ENCODE assay signal across 1 cellular context in the genomic region with DNA sequence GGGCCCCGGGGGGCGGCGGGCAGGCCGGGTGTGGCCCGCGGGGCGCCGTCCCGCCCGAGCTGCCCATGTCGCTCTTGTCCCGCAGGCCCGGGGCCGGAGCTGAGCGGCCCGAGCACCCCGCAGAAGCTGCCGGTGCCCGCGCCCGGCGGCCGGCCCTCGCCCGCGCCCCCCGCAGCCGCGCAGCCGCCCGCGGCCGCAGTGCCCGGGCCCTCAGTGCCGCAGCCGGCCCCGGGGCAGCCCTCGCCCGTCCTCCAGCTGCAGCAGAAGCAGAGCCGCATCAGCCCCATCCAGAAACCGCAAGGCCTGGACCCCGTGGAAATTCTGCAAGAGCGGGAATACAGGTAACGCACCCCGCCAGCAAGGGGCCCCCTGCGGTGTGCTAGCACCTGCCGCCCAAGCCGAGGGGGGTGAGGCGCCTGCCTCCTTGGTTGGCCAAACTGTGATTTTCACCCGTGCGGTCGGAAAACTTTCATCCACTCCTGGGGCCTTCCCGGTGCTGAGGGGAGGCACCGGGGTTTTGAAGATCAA.
TF ChIP-seq lines count a peak whose summit lies in the region.

No MANE protein-coding gene starts in this region.

TF ChIP-seq in H1, 55 proteins besides CTCF, POLR2A, EP300 and RAD21:
- TF ChIP-seq SIN3A (conservative IDR thresholded peaks at IDR 0.05 in 1 of 2, IDR thresholded peaks at IDR 0.05 in 1 of 2; ENCODE audit: low read depth in 1 of 2, low read length in 2 of 2): no peak
- no peak for TF ChIP-seq CHD7 (IDR thresholded peaks at IDR 0.05; ENCODE audit: insufficient replicate concordance, low read length)
- TF ChIP-seq EZH2 (IDR thresholded peaks at IDR 0.05; ENCODE audit: low read depth, low read length, severe bottlenecking): peak; percentile 53
- TF ChIP-seq HDAC2 (IDR thresholded peaks at IDR 0.05; ENCODE audit: borderline replicate concordance in 1 of 2, low read depth in 2 of 2, low read length in 2 of 2): no peak
- TF ChIP-seq CTBP2 (IDR thresholded peaks at IDR 0.05; ENCODE audit: borderline replicate concordance, insufficient read depth, insufficient read length, low read length): no peak
- no peak for TF ChIP-seq GABPA (IDR thresholded peaks at IDR 0.05; ENCODE audit: borderline replicate concordance, insufficient read depth, low read length)
- no peak for TF ChIP-seq BRCA1 (IDR thresholded peaks at IDR 0.05; ENCODE audit: low read depth, low read length)
- no peak for TF ChIP-seq YY1 (IDR thresholded peaks at IDR 0.05; ENCODE audit: low read depth, low read length)
- TF ChIP-seq TAF1 (IDR thresholded peaks at IDR 0.05; ENCODE audit: low read depth, low read length): no peak
- TF ChIP-seq ATF2 (IDR thresholded peaks at IDR 0.05; ENCODE audit: low read length): no peak
- TF ChIP-seq SP1 (IDR thresholded peaks at IDR 0.05; ENCODE audit: low read depth, low read length): no peak
- no peak for TF ChIP-seq BCL11A (IDR thresholded peaks at IDR 0.05; ENCODE audit: low read depth in 2 of 2, low read length in 2 of 2)
- TF ChIP-seq TCF12 (IDR thresholded peaks at IDR 0.05; ENCODE audit: low read depth, low read length): no peak
- TF ChIP-seq POLR2AphosphoS5 (IDR thresholded peaks at IDR 0.05; ENCODE audit: low read depth, low read length): no peak
- TF ChIP-seq SAP30 (IDR thresholded peaks at IDR 0.05; ENCODE audit: insufficient read depth, insufficient replicate concordance, low read length): no peak
- no peak for TF ChIP-seq GTF2F1 (IDR thresholded peaks at IDR 0.05; ENCODE audit: borderline replicate concordance, low read depth, low read length)
- TF ChIP-seq SUZ12 (IDR thresholded peaks at IDR 0.05; ENCODE audit: low read length): 0 out of 2 replicates have a peak, but pooled peaks have one; percentile 31
